ENCODE assay signal across 1 cellular context in the genomic region with DNA sequence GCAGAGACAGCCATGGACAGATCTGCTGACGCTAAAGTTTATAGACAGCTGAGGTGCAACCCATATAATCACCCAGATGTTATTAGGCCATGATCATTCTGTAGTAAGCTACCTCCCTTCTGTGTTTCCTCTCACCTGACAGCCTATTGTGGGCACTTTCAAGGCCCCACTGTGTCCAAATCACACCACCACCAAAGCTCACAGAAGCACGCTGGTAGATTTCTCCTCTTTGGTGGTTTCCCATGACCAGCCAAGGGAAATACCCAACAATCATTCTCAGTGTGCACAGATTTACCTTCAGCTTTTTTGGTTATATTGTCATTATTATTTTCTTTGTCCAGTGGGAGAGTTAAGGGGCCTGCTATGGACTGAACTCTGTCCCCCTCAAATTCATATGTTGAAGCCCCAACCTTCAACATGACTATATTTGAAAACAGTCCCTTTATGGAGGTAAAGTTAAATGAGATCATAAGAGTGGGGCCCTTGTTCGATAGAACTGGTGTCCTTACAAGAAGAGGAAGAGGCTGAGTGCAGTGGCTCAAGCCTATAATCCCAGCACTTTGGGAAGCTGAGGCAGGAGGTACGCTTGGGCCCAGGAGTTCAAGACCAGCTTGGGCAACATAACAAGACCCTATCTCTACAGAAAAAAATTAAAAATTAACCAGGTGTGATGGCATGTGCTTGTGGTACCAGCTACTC.
A peak's percentile ranks its signal among the peaks of the same experiment; 100 is the strongest.
TF ChIP-seq lines count a peak whose summit lies in the region.

No MANE protein-coding gene starts in this region.

TF ChIP-seq in GM12878, 131 proteins besides CTCF, POLR2A, EP300 and RAD21 (continued from another document):
- no peak for TF ChIP-seq SIN3A (IDR thresholded peaks at IDR 0.05; ENCODE audit: low read depth, low read length)
- TF ChIP-seq ZBED1 (IDR thresholded peaks at IDR 0.05; ENCODE audit: borderline replicate concordance) = no peak
- TF ChIP-seq ZNF274 (IDR thresholded peaks at IDR 0.05; ENCODE audit: insufficient read depth, insufficient read length) = no peak
- TF ChIP-seq PAX5 (IDR thresholded peaks at IDR 0.05; ENCODE audit: borderline replicate concordance, low read depth, low read length) = peak; percentile 56; the same call in 1 of the 2 replicates
- 0 out of 2 replicates have a peak, but pooled peaks have one; percentile 35 for TF ChIP-seq CREB1 (IDR thresholded peaks at IDR 0.05; ENCODE audit: low read depth)
- no peak for TF ChIP-seq RBBP5 (conservative IDR thresholded peaks at IDR 0.05)
- TF ChIP-seq EED (IDR thresholded peaks at IDR 0.05; ENCODE audit: low read depth) = peak; percentile 29; the same call in 1 of the 2 replicates
- TF ChIP-seq BCL11A (IDR thresholded peaks at IDR 0.05; ENCODE audit: low read depth, low read length) = peak; percentile 20; the same call in 1 of the 2 replicates
- TF ChIP-seq MYC (IDR thresholded peaks at IDR 0.05; ENCODE audit: insufficient read depth, insufficient read length, insufficient replicate concordance, low read length, severe bottlenecking) = no peak
- peak; percentile 43 for TF ChIP-seq JUNB (IDR thresholded peaks at IDR 0.05)
- TF ChIP-seq MTA2 (IDR thresholded peaks at IDR 0.05; ENCODE audit: low read depth) = 0 out of 2 replicates have a peak, but pooled peaks have one; percentile 18
- TF ChIP-seq, protein P1, sequence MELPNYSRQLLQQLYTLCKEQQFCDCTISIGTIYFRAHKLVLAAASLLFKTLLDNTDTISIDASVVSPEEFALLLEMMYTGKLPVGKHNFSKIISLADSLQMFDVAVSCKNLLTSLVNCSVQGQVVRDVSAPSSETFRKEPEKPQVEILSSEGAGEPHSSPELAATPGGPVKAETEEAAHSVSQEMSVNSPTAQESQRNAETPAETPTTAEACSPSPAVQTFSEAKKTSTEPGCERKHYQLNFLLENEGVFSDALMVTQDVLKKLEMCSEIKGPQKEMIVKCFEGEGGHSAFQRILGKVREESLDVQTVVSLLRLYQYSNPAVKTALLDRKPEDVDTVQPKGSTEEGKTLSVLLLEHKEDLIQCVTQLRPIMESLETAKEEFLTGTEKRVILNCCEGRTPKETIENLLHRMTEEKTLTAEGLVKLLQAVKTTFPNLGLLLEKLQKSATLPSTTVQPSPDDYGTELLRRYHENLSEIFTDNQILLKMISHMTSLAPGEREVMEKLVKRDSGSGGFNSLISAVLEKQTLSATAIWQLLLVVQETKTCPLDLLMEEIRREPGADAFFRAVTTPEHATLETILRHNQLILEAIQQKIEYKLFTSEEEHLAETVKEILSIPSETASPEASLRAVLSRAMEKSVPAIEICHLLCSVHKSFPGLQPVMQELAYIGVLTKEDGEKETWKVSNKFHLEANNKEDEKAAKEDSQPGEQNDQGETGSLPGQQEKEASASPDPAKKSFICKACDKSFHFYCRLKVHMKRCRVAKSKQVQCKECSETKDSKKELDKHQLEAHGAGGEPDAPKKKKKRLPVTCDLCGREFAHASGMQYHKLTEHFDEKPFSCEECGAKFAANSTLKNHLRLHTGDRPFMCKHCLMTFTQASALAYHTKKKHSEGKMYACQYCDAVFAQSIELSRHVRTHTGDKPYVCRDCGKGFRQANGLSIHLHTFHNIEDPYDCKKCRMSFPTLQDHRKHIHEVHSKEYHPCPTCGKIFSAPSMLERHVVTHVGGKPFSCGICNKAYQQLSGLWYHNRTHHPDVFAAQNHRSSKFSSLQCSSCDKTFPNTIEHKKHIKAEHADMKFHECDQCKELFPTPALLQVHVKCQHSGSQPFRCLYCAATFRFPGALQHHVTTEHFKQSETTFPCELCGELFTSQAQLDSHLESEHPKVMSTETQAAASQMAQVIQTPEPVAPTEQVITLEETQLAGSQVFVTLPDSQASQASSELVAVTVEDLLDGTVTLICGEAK (IDR thresholded peaks at IDR 0.05; ENCODE audit: borderline replicate concordance) = no peak
- TF ChIP-seq IKZF2 (IDR thresholded peaks at IDR 0.05) = peak in 1 of 2 experiments; percentile 29; a peak in 1 of 4 replicates
- TF ChIP-seq IKZF1 (conservative IDR thresholded peaks at IDR 0.05) = 0 out of 2 replicates have a peak, but pooled peaks have one; percentile 32
